In the genomic region with DNA sequence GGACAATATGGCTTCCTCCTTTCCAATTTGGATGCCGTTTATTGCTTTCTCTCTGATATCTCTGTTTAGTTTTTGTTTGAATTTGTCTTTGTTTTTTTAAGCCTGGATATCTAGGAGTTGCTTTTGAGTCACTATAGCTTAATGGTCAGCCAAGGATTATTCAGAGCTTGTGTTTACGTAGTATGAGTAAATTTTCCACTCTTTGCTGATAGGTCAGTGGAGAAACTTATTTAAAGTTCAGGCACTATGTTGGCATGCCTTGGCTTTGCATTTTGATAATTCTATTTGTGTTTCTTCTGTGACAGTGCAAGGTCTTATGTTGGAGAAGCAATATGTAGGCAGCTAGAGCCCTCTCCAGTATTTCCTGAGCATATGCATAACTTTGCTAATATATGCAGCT, we compare ENCODE assay signal across 18 cellular contexts.
A peak's percentile ranks its signal among the peaks of the same experiment; 100 is the strongest.
DNase-seq lines count a peak whose midpoint lies in the region; ATAC-seq, FAIRE-seq and TF ChIP-seq lines count a peak whose summit lies in the region.
"Had no signal": no experiment of that assay in that cellular context is flagged by ENCODE, and none has a peak within 500 bp of the region (broad histone marks: within the 10 kb centered on the region; RNA-seq: fewer than 3 reads in every experiment).

No MANE protein-coding gene starts in this region.

- H3K27me3 ChIP-seq in astrocyte (ENCODE audit: insufficient read depth, low read length) = no peaks in the 10 kb centered on the region
- H3K27me3 ChIP-seq: SJSA1 had no signal

- H3K27me3 Mint-ChIP-seq in astrocyte (ENCODE audit: low read depth, unreplicated experiment) = no peaks in the 10 kb centered on the region
- H3K27me3 Mint-ChIP-seq in immature natural killer cell (ENCODE audit: low read depth in 3 of 3) = no peaks in the 10 kb centered on the region
- no peaks in the 10 kb centered on the region for H3K27me3 Mint-ChIP-seq in activated T-cell treated with anti-CD3 and anti-CD28 coated beads, Interleukin-2, amount 50 U/mL, for 72 hours (ENCODE audit: low read depth)

- H3K9me3 ChIP-seq in astrocyte (ENCODE audit: insufficient read depth, low read depth, low read length) = no peaks in the 10 kb centered on the region
- H3K9me3 ChIP-seq: SJSA1 had no signal

- H3K36me3 ChIP-seq in astrocyte (ENCODE audit: insufficient read depth, low read length) = no peaks in the 10 kb centered on the region
- H3K36me3 ChIP-seq: SJSA1 had no signal

- H3K27ac Mint-ChIP-seq in astrocyte (ENCODE audit: unreplicated experiment) (no peak overlapping the region), immature natural killer cell (no peak overlapping the region)
- no peak overlapping the region for H3K27ac Mint-ChIP-seq in activated T-cell treated with anti-CD3 and anti-CD28 coated beads, Interleukin-2, amount 50 U/mL, for 72 hours

- H3K4me1 Mint-ChIP-seq in astrocyte (ENCODE audit: low read depth, unreplicated experiment) = no peaks in the 10 kb centered on the region
- H3K4me1 Mint-ChIP-seq in immature natural killer cell = no peaks in the 10 kb centered on the region
- no peaks in the 10 kb centered on the region for H3K4me1 Mint-ChIP-seq in activated T-cell treated with anti-CD3 and anti-CD28 coated beads, Interleukin-2, amount 50 U/mL, for 72 hours (ENCODE audit: low read depth)

- H3K9ac ChIP-seq in astrocyte (ENCODE audit: low read length) = no peak overlapping the region

- no peak overlapping the region for H2AFZ ChIP-seq in astrocyte (ENCODE audit: low read depth, low read length)

- no peaks in the 10 kb centered on the region for H4K20me1 ChIP-seq in astrocyte (ENCODE audit: insufficient read depth, low read length)

- H3K27ac ChIP-seq in astrocyte (ENCODE audit: low read depth, low read length) = no peak overlapping the region
- H3K27ac ChIP-seq: HL-60, RWPE1, SJSA1 had no signal

- H3K36me3 Mint-ChIP-seq in astrocyte (ENCODE audit: low read depth, unreplicated experiment) (no peaks in the 10 kb centered on the region), immature natural killer cell (no peaks in the 10 kb centered on the region)
- H3K36me3 Mint-ChIP-seq in activated T-cell treated with anti-CD3 and anti-CD28 coated beads, Interleukin-2, amount 50 U/mL, for 72 hours (ENCODE audit: insufficient read depth in 2 of 2) = no peaks in the 10 kb centered on the region

- no peak overlapping the region for H3K4me3 ChIP-seq in astrocyte (ENCODE audit: insufficient read depth, low read depth, low read length)
- no peak overlapping the region for H3K4me3 ChIP-seq in fibroblast of pulmonary artery (replicated peaks; ENCODE audit: low read depth, low read length)
- H3K4me3 ChIP-seq: SJSA1 had no signal

- H3K4me2 ChIP-seq in astrocyte (ENCODE audit: low read length) = no peak overlapping the region

- H3K4me1 ChIP-seq in astrocyte (ENCODE audit: insufficient read depth, low read length) = no peaks in the 10 kb centered on the region
- H3K4me1 ChIP-seq: SJSA1 had no signal

- H3K9me3 Mint-ChIP-seq in astrocyte (ENCODE audit: unreplicated experiment) = peaks cover 1% of the 10 kb centered on the region
- H3K9me3 Mint-ChIP-seq in immature natural killer cell = peaks cover 6 to 46% (median 24%) of the 10 kb centered on the region in 6 donors
- peaks cover 7 to 12% of the 10 kb centered on the region in 2 donors for H3K9me3 Mint-ChIP-seq in activated T-cell treated with anti-CD3 and anti-CD28 coated beads, Interleukin-2, amount 50 U/mL, for 72 hours

- no peak for FAIRE-seq in astrocyte (lab: Jason Lieb, UNC)

- H3K4me3 Mint-ChIP-seq in astrocyte (ENCODE audit: unreplicated experiment) = no peak overlapping the region
- no peak overlapping the region for H3K4me3 Mint-ChIP-seq in immature natural killer cell
- H3K4me3 Mint-ChIP-seq in activated T-cell treated with anti-CD3 and anti-CD28 coated beads, Interleukin-2, amount 50 U/mL, for 72 hours = no peak overlapping the region

- ATAC-seq in left lobe of liver = no peak
- no peak for ATAC-seq in activated T-cell treated with anti-CD3 and anti-CD28 coated beads, Interleukin-2, amount 50 U/mL, for 72 hours (replicated peaks in 1 of 2)
- no peak for ATAC-seq in HG03175 (IDR thresholded peaks at IDR 0.05; ENCODE audit: unreplicated experiment)

- no peaks in the 10 kb centered on the region for H3K79me2 ChIP-seq in astrocyte (ENCODE audit: insufficient read depth, low read length)

- DNase-seq in HT1080 (ENCODE audit: low read depth) (peak; percentile 22), astrocyte (ENCODE audit: low read depth) (peak; percentile 23), fibroblast of pulmonary artery (ENCODE audit: low read depth) (peak; percentile 40), non-pigmented ciliary epithelial cell (ENCODE audit: low read depth) (peak; percentile 14), left lobe of liver (ENCODE audit: low spot score) (no peak), immature natural killer cell (no peak)
- no peak for DNase-seq in activated T-cell treated with anti-CD3 and anti-CD28 coated beads, Interleukin-2, amount 50 U/mL, for 72 hours
- DNase-seq: COR-L47, DMS53, H7, NCI-H1417, NCI-H2029, NCI-H2171, NCI-H446 treated with DMSO at 0.1 percent for 48 hours had no signal

- TF ChIP-seq CTCF in astrocyte (IDR thresholded peaks at IDR 0.05; ENCODE audit: insufficient read depth, low read depth, low read length) = no peak
- TF ChIP-seq CTCF in fibroblast of pulmonary artery (IDR thresholded peaks at IDR 0.05; ENCODE audit: low read length, missing control alignments) = no peak

Comparison
In these comparisons a context has a peak if more than half of its experiments do, and no peak if none do; other contexts are left out.
1. DNase-seq: peak in HT1080 (single experiment), astrocyte (single experiment), fibroblast of pulmonary artery (single experiment) and non-pigmented ciliary epithelial cell (single experiment); none in left lobe of liver (single experiment), immature natural killer cell (0 of 3) and activated T-cell treated with anti-CD3 and anti-CD28 coated beads, Interleukin-2, amount 50 U/mL, for 72 hours (0 of 2).